In the genomic region with DNA sequence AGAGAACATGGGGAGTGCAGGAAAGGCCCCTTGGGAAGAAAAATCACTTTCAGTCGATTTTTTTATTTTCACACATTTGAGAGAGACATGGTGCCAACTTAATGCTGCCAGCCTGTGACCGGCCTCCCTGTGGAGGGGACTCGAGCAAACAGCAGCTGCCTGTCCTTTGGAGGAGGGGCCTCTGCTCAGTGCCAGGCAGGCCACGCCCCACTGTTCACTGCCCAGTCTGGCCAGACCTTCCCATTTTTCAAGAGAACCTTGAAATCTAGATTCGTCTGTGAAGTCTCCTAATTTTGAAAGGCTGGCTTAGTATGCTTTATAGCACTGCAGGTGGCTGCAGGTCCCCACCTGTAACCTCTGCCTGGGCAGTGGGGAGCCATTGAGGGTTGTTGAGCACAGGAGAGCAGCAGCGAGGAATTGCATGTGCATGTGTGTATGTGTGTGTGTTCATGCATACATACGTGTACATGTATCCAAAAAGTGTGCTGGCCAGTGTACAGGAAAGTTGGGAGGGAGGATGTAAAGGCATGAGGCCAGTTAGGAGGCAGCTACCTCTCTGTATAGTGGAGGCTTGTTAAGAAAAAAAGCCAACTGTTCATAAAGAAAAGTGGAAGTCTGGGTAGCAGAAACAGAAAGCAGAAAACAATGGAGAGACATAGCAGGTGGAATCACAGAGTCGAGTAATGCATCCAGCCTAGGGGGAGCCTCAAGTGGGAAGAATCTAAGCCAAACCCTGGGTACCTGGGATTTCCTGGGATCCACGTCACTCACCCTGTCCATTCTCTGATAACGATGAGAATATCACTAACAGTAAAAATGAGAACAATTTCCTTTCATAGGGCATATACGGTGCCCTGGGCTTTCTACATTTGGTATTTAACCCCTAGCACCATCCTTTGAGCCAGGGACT, we compare ENCODE assay signal across 13 cellular contexts.
DNase-seq lines count a peak whose midpoint lies in the region; ATAC-seq, FAIRE-seq and TF ChIP-seq lines count a peak whose summit lies in the region.
"Had no signal": no experiment of that assay in that cellular context is flagged by ENCODE, and none has a peak within 500 bp of the region (broad histone marks: within the 10 kb centered on the region; RNA-seq: fewer than 3 reads in every experiment).

No MANE protein-coding gene starts in this region.

- H2AFZ ChIP-seq in K562 (ENCODE audit: low read depth, low read length): no peak overlapping the region

- H3K36me3 ChIP-seq in K562 (ENCODE audit: control insufficient read depth, insufficient read depth, low read length) (peaks cover 51% of the 10 kb centered on the region; the same call in 2 of the 3 replicates), lower lobe of right lung (peaks cover 59% of the 10 kb centered on the region)

- no peak for FAIRE-seq in K562 (lab: Jason Lieb, UNC)

- H3K9ac ChIP-seq in K562 (ENCODE audit: insufficient read depth in 1 of 2, low read depth in 2 of 2, low read length in 2 of 2): no peak overlapping the region; a peak in 1 of 4 replicates

- H3K4me1 Mint-ChIP-seq in type B pancreatic cell (ENCODE audit: unreplicated experiment): peaks cover 16% of the 10 kb centered on the region
- peaks cover 24% of the 10 kb centered on the region for H3K4me1 Mint-ChIP-seq in HFFc6 (ENCODE audit: low read depth)
- H3K4me1 Mint-ChIP-seq: activated CD4-positive, alpha-beta T cell treated with anti-CD3 and anti-CD28 coated beads for 36 hours had no signal

- intact Hi-C loops in K562 (cut with micrococcal nuclease) (no loop called here), lower lobe of right lung (cut with DNase I) (no loop called here)

- H3K9me1 ChIP-seq in K562 (ENCODE audit: control insufficient read depth, insufficient read depth, low read length): no peaks in the 10 kb centered on the region

- TF ChIP-seq POLR2A in K562 (conservative IDR thresholded peaks at IDR 0.05): no peak

- no TSS peak for BruUV-seq in K562 (replicated peaks; lab: Mats Ljungman, UMichigan)

- no peaks in the 10 kb centered on the region; the same call in 1 of the 2 replicates for H4K20me1 ChIP-seq in K562 (replicated peaks; ENCODE audit: control insufficient read depth, insufficient read depth, low read length)

- CTCF ChIA-PET in K562 (lab: Yijun Ruan, JAX; ENCODE audit: low intra/inter-chr PET ratio): no interaction called here

- peak overlapping the region; percentile 22 to 40 for H3K27ac Mint-ChIP-seq in activated naive CD4-positive, alpha-beta T cell treated with anti-CD3 and anti-CD28 coated beads, Interleukin-2, amount 50 U/mL, for 72 hours
- peak overlapping the region; percentile 5 for H3K27ac Mint-ChIP-seq in type B pancreatic cell
- H3K27ac Mint-ChIP-seq in HFFc6: no peak overlapping the region
- H3K27ac Mint-ChIP-seq: nephron had no signal

- DNase-seq in activated naive CD4-positive, alpha-beta T cell treated with anti-CD3 and anti-CD28 coated beads, Interleukin-2, amount 50 U/mL, for 72 hours (ENCODE audit: low spot score in 2 of 2): no peak
- no peak for DNase-seq in activated naive CD4-positive, alpha-beta T cell treated with anti-CD3 and anti-CD28 coated beads, Interleukin-2, amount 50 U/mL, for 16 hours
- DNase-seq in K562 (ENCODE audit: extremely low read depth in 1 of 4, low spot score in 3 of 4) (no peak), lower lobe of right lung (peak; percentile 46), type B pancreatic cell (ENCODE audit: extremely low spot score, unreplicated experiment) (no peak), HFFc6 (no peak), NCI-H526 (lab: John Stamatoyannopoulos, UW) (no peak)
- DNase-seq: activated CD4-positive, alpha-beta T cell treated with anti-CD3 and anti-CD28 coated beads for 36 hours; activated gamma-delta T cell; AML-193; NCI-H82 had no signal

- TF ChIP-seq CTCF in K562 (IDR thresholded peaks at IDR 0.05 in 2 of 3, conservative IDR thresholded peaks at IDR 0.05 in 1 of 3; ENCODE audit: insufficient read depth in 2 of 3, low read depth in 1 of 3, low read length in 3 of 3) (no peak), lower lobe of right lung (IDR thresholded peaks at IDR 0.05) (no peak), type B pancreatic cell (conservative IDR thresholded peaks at IDR 0.05) (no peak), HFFc6 (IDR thresholded peaks at IDR 0.05) (no peak)

- H3K9me3 Mint-ChIP-seq in activated naive CD4-positive, alpha-beta T cell treated with anti-CD3 and anti-CD28 coated beads, Interleukin-2, amount 50 U/mL, for 72 hours: no peaks in the 10 kb centered on the region
- no peaks in the 10 kb centered on the region for H3K9me3 Mint-ChIP-seq in type B pancreatic cell
- no peaks in the 10 kb centered on the region for H3K9me3 Mint-ChIP-seq in HFFc6
- H3K9me3 Mint-ChIP-seq: nephron had no signal

- H3K4me3 ChIP-seq in K562 (no peak overlapping the region), lower lobe of right lung (no peak overlapping the region)

- H3K27me3 Mint-ChIP-seq in type B pancreatic cell (no peaks in the 10 kb centered on the region), HFFc6 (ENCODE audit: insufficient read depth) (peaks cover 7% of the 10 kb centered on the region)
- H3K27me3 Mint-ChIP-seq: activated CD4-positive, alpha-beta T cell treated with anti-CD3 and anti-CD28 coated beads for 36 hours had no signal

- POLR2A ChIA-PET in K562 (lab: Yijun Ruan, JAX): interaction anchor here (0.7 to 1.6 kb wide), 3 partner anchors 9 to 15 kb away, joined by 3 to 4 read pairs (median 3); no protein-coding TSS in a partner anchor

- H3K9me3 ChIP-seq in K562 (replicated peaks; ENCODE audit: control insufficient read depth, insufficient read depth, low read depth, low read length) (no peaks in the 10 kb centered on the region), lower lobe of right lung (no peaks in the 10 kb centered on the region)

- H3K27ac ChIP-seq in K562 (ENCODE audit: extremely low read depth, low read depth, low read length) (no peak overlapping the region), lower lobe of right lung (no peak overlapping the region)

- no peak overlapping the region for H3K4me2 ChIP-seq in K562 (ENCODE audit: insufficient read depth, low read length)

- H3K4me3 Mint-ChIP-seq in type B pancreatic cell (no peak overlapping the region), HFFc6 (no peak overlapping the region)
- H3K4me3 Mint-ChIP-seq: activated CD4-positive, alpha-beta T cell treated with anti-CD3 and anti-CD28 coated beads for 36 hours; nephron had no signal

- H3K79me2 ChIP-seq in K562 (ENCODE audit: control insufficient read depth, insufficient read depth, low read length): no peaks in the 10 kb centered on the region

- no peak for TF ChIP-seq EP300 in K562 (IDR thresholded peaks at IDR 0.05; ENCODE audit: low read length)

- in situ Hi-C loops in K562 (cut with MboI): no loop called here

- no peak for ATAC-seq in activated naive CD4-positive, alpha-beta T cell treated with anti-CD3 and anti-CD28 coated beads, Interleukin-2, amount 50 U/mL, for 72 hours
- ATAC-seq in K562 (no peak), lower lobe of right lung (peak in 1 of 2 donors; percentile 42), HG02763 (IDR thresholded peaks at IDR 0.05; ENCODE audit: unreplicated experiment) (no peak)
- ATAC-seq: activated CD4-positive, alpha-beta T cell treated with anti-CD3 and anti-CD28 coated beads for 36 hours had no signal

- no peaks in the 10 kb centered on the region for H3K27me3 ChIP-seq in K562 (ENCODE audit: control insufficient read depth in 2 of 2, insufficient read depth in 2 of 2, low read length in 2 of 2)
- H3K27me3 ChIP-seq in lower lobe of right lung (ENCODE audit: low read depth): no peaks in the 10 kb centered on the region

- H3K36me3 Mint-ChIP-seq in activated naive CD4-positive, alpha-beta T cell treated with anti-CD3 and anti-CD28 coated beads, Interleukin-2, amount 50 U/mL, for 72 hours: peaks cover 0 to 6% of the 10 kb centered on the region in 2 donors
- H3K36me3 Mint-ChIP-seq in type B pancreatic cell: peaks cover 10% of the 10 kb centered on the region
- peaks cover 20% of the 10 kb centered on the region for H3K36me3 Mint-ChIP-seq in HFFc6 (ENCODE audit: low read depth)

- no peak for TF ChIP-seq RAD21 in K562 (CRISPR knock-in tag; conservative IDR thresholded peaks at IDR 0.05 in 1 of 2, IDR thresholded peaks at IDR 0.05 in 1 of 2)

- 82% methylated on average over 11 of the region's 11 CpGs for WGBS in K562 (ENCODE audit: insufficient coverage, low coverage, missing lambda C conversion rate)

- peaks cover 3 to 16% of the 10 kb centered on the region in 2 experiments; a peak in 4 of 5 replicates for H3K4me1 ChIP-seq in K562 (replicated peaks in 1 of 2; ENCODE audit: control insufficient read depth in 2 of 2, insufficient read depth in 2 of 2, low read length in 2 of 2)
- peaks cover 7% of the 10 kb centered on the region for H3K4me1 ChIP-seq in lower lobe of right lung

TF ChIP-seq in K562, 482 proteins besides CTCF, POLR2A, EP300 and RAD21 (continues in another document):
- TF ChIP-seq, protein P1, sequence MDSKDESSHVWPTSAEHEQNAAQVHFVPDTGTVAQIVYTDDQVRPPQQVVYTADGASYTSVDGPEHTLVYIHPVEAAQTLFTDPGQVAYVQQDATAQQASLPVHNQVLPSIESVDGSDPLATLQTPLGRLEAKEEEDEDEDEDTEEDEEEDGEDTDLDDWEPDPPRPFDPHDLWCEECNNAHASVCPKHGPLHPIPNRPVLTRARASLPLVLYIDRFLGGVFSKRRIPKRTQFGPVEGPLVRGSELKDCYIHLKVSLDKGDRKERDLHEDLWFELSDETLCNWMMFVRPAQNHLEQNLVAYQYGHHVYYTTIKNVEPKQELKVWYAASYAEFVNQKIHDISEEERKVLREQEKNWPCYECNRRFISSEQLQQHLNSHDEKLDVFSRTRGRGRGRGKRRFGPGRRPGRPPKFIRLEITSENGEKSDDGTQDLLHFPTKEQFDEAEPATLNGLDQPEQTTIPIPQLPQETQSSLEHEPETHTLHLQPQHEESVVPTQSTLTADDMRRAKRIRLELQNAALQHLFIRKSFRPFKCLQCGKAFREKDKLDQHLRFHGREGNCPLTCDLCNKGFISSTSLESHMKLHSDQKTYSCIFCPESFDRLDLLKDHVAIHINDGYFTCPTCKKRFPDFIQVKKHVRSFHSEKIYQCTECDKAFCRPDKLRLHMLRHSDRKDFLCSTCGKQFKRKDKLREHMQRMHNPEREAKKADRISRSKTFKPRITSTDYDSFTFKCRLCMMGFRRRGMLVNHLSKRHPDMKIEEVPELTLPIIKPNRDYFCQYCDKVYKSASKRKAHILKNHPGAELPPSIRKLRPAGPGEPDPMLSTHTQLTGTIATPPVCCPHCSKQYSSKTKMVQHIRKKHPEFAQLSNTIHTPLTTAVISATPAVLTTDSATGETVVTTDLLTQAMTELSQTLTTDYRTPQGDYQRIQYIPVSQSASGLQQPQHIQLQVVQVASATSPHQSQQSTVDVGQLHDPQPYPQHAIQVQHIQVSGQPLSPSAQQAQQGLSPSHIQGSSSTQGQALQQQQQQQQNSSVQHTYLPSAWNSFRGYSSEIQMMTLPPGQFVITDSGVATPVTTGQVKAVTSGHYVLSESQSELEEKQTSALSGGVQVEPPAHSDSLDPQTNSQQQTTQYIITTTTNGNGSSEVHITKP (IDR thresholded peaks at IDR 0.05; ENCODE audit: partially characterized antibody): no peak
- TF ChIP-seq BCOR (IDR thresholded peaks at IDR 0.05): peak; percentile 84
- no peak for TF ChIP-seq GATAD2A (IDR thresholded peaks at IDR 0.05)
- TF ChIP-seq PTBP1 (IDR thresholded peaks at IDR 0.05; ENCODE audit: low read depth, low read length): peak; percentile 82; the same call in 1 of the 2 replicates
- TF ChIP-seq PHTF2 (CRISPR knock-in tag; IDR thresholded peaks at IDR 0.05): no peak
